Comparison of ENCODE assay signal across 1 cellular context in genomic region chr1:160866861-160867260, GRCh38.
TF ChIP-seq lines count a peak whose summit lies in the region.

No MANE protein-coding gene starts in this region.

TF ChIP-seq in HepG2, 621 proteins besides CTCF, POLR2A, EP300 and RAD21:
- TF ChIP-seq ZNF850 (CRISPR knock-in tag; conservative IDR thresholded peaks at IDR 0.05): no peak
- TF ChIP-seq KDM2A (CRISPR knock-in tag; IDR thresholded peaks at IDR 0.05; ENCODE audit: borderline replicate concordance, low read depth): no peak
- TF ChIP-seq ZNF3 (CRISPR knock-in tag; IDR thresholded peaks at IDR 0.05): no peak
- TF ChIP-seq ATF4 (CRISPR knock-in tag; IDR thresholded peaks at IDR 0.05): no peak
- TF ChIP-seq ZBTB26 (CRISPR knock-in tag; IDR thresholded peaks at IDR 0.05; ENCODE audit: borderline replicate concordance): no peak
- no peak for TF ChIP-seq RARA (CRISPR knock-in tag; IDR thresholded peaks at IDR 0.05)
- no peak for TF ChIP-seq MLLT10 (CRISPR knock-in tag; IDR thresholded peaks at IDR 0.05)
- no peak for TF ChIP-seq MAZ (IDR thresholded peaks at IDR 0.05; ENCODE audit: borderline replicate concordance, low read depth, low read length)
- TF ChIP-seq MAZ (CRISPR knock-in tag; IDR thresholded peaks at IDR 0.05; ENCODE audit: low read depth): no peak
- TF ChIP-seq ZNF34 (CRISPR knock-in tag; IDR thresholded peaks at IDR 0.05; ENCODE audit: borderline replicate concordance): no peak
- TF ChIP-seq AHDC1 (CRISPR knock-in tag; IDR thresholded peaks at IDR 0.05; ENCODE audit: borderline replicate concordance): no peak
- TF ChIP-seq TRAFD1 (CRISPR knock-in tag; IDR thresholded peaks at IDR 0.05; ENCODE audit: borderline replicate concordance): no peak
- TF ChIP-seq GFI1 (CRISPR knock-in tag; IDR thresholded peaks at IDR 0.05; ENCODE audit: borderline replicate concordance): no peak
- no peak for TF ChIP-seq KDM5A (IDR thresholded peaks at IDR 0.05; ENCODE audit: borderline replicate concordance, low read length)
- TF ChIP-seq TERF1 (CRISPR knock-in tag; IDR thresholded peaks at IDR 0.05): no peak
TF ChIP-seq in HepG2: peak in this region for 0.
